9 cellular contexts compared by ENCODE assay signal in genomic region chr10:124739996-124740373, GRCh38. TPM values are rescaled to one million over a fixed set of nuclear protein-coding genes. Genes with fewer than 3 reads are reported as not detected.
DNase-seq lines count a peak whose midpoint lies in the region; ATAC-seq and TF ChIP-seq lines count a peak whose summit lies in the region.
"Had no signal": no experiment of that assay in that cellular context is flagged by ENCODE, and none has a peak within 500 bp of the region (broad histone marks: within the 10 kb centered on the region; RNA-seq: fewer than 3 reads in every experiment).

No MANE protein-coding gene starts in this region.

- no peak for TF ChIP-seq CTCF in upper lobe of left lung (IDR thresholded peaks at IDR 0.05)

- no peak overlapping the region for H3K4me2 ChIP-seq in mesendoderm (ENCODE audit: low read length)

- H3K79me1 ChIP-seq in mesendoderm (ENCODE audit: low read length), result peaks cover 21% of the 10 kb centered on the region

- no peak overlapping the region for H3K4ac ChIP-seq in mesendoderm (ENCODE audit: low read depth, low read length)

- no peak overlapping the region for H3K4me3 ChIP-seq in mesendoderm (ENCODE audit: low read length)
- H3K4me3 ChIP-seq in upper lobe of left lung, result peak overlapping the region in 1 of 4 donors; percentile 82

- no peak overlapping the region for H2BK120ac ChIP-seq in mesendoderm (ENCODE audit: low read depth, low read length)

- peaks cover 28% of the 10 kb centered on the region for H3K4me1 ChIP-seq in mesendoderm (ENCODE audit: control insufficient read depth, low read depth, low read length)
- peaks cover 77 to 84% (median 81%) of the 10 kb centered on the region in 4 donors for H3K4me1 ChIP-seq in upper lobe of left lung

- no peak overlapping the region for H2AK5ac ChIP-seq in mesendoderm (ENCODE audit: low read length)

- peak overlapping the region; percentile 2 for H3K4me3 Mint-ChIP-seq in activated naive CD4-positive, alpha-beta T cell treated with anti-CD3 and anti-CD28 coated beads, Interleukin-2, amount 10 ng/mL, durations not matched to agents 7 days and 5 days
- no peak overlapping the region for H3K4me3 Mint-ChIP-seq in activated naive CD4-positive, alpha-beta T cell treated with anti-CD3 and anti-CD28 coated beads for 36 hours

- ATAC-seq in upper lobe of left lung (ENCODE audit: low FRiP score in 2 of 2) (no peak), GM21737 (IDR thresholded peaks at IDR 0.05; ENCODE audit: unreplicated experiment) (no peak)

- no peaks in the 10 kb centered on the region for H3K9me3 Mint-ChIP-seq in activated naive CD4-positive, alpha-beta T cell treated with anti-CD3 and anti-CD28 coated beads, Interleukin-2, amount 10 ng/mL, durations not matched to agents 7 days and 5 days
- H3K9me3 Mint-ChIP-seq in activated naive CD4-positive, alpha-beta T cell treated with anti-CD3 and anti-CD28 coated beads for 36 hours, result no peaks in the 10 kb centered on the region

- H4K8ac ChIP-seq in mesendoderm (ENCODE audit: low read depth, low read length), result no peak overlapping the region

- H3K4me1 Mint-ChIP-seq in activated naive CD4-positive, alpha-beta T cell treated with anti-CD3 and anti-CD28 coated beads, Interleukin-2, amount 10 ng/mL, durations not matched to agents 7 days and 5 days, result peaks cover 81% of the 10 kb centered on the region
- peaks cover 78% of the 10 kb centered on the region for H3K4me1 Mint-ChIP-seq in activated naive CD4-positive, alpha-beta T cell treated with anti-CD3 and anti-CD28 coated beads for 36 hours (ENCODE audit: low read depth)

- H2BK15ac ChIP-seq in mesendoderm (replicated peaks; ENCODE audit: low read depth), result no peak overlapping the region

- H4K5ac ChIP-seq in mesendoderm (ENCODE audit: low read length), result no peak overlapping the region

- H3K27ac ChIP-seq in caudate nucleus (ENCODE audit: low read depth, low read length) (peak overlapping the region; percentile 95), mesendoderm (ENCODE audit: low read depth, low read length) (peak overlapping the region; percentile 46), upper lobe of left lung (peak overlapping the region; percentile 75 to 91 (median 80))

- H3K36me3 ChIP-seq in mesendoderm (ENCODE audit: control insufficient read depth, insufficient read depth, low read length), result no peaks in the 10 kb centered on the region
- no peaks in the 10 kb centered on the region for H3K36me3 ChIP-seq in upper lobe of left lung

- no peaks in the 10 kb centered on the region for H3K9me3 ChIP-seq in upper lobe of left lung

- H3K36me3 Mint-ChIP-seq in activated naive CD4-positive, alpha-beta T cell treated with anti-CD3 and anti-CD28 coated beads, Interleukin-2, amount 10 ng/mL, durations not matched to agents 7 days and 5 days, result peaks cover 26% of the 10 kb centered on the region
- peaks cover 1% of the 10 kb centered on the region for H3K36me3 Mint-ChIP-seq in activated naive CD4-positive, alpha-beta T cell treated with anti-CD3 and anti-CD28 coated beads for 36 hours (ENCODE audit: low read depth)

- intact Hi-C loops in activated naive CD4-positive, alpha-beta T cell treated with anti-CD3 and anti-CD28 coated beads for 36 hours (cut with micrococcal nuclease), result loop anchor here (2.0 to 5.0 kb wide), 3 partner anchors 43 to 743 kb away; partner anchors contain the start of gene LHPP

- TF ChIP-seq EP300 in upper lobe of left lung (IDR thresholded peaks at IDR 0.05), result no peak

- DNase-seq in activated naive CD4-positive, alpha-beta T cell treated with anti-CD3 and anti-CD28 coated beads, Interleukin-2, amount 10 ng/mL, durations not matched to agents 7 days and 5 days, result no peak
- DNase-seq in activated naive CD4-positive, alpha-beta T cell treated with anti-CD3 and anti-CD28 coated beads for 36 hours, result no peak
- no peak for DNase-seq in caudate nucleus (lab: John Stamatoyannopoulos, UW)
- peak; percentile 57 for DNase-seq in mesendoderm
- DNase-seq in upper lobe of left lung, result no peak
- no peak for DNase-seq in iPS-NIHi7 (ENCODE audit: extremely low spot score)
- DNase-seq in DMS53 treated with DMSO at 0.1 percent for 48 hours (lab: John Stamatoyannopoulos, UW; ENCODE audit: unreplicated experiment), result no peak
- DNase-seq: stimulated activated CD4-positive, alpha-beta T cell treated with anti-CD3 and anti-CD28 coated beads, Interleukin-4, amount 100 ng/mL, for 24 hours had no signal

- WGBS in mesendoderm (ENCODE audit: extremely low coverage, insufficient coverage, low lambda C conversion rate), result no CpG with 5 or more reads among the region's 6 CpGs
- WGBS in upper lobe of left lung, 2 donors, result 32 to 33% methylated on average over 6 of the region's 6 CpGs

- peaks cover 15% of the 10 kb centered on the region for H3K27me3 Mint-ChIP-seq in activated naive CD4-positive, alpha-beta T cell treated with anti-CD3 and anti-CD28 coated beads, Interleukin-2, amount 10 ng/mL, durations not matched to agents 7 days and 5 days
- H3K27me3 Mint-ChIP-seq in activated naive CD4-positive, alpha-beta T cell treated with anti-CD3 and anti-CD28 coated beads for 36 hours (ENCODE audit: low read depth), result peaks cover 2% of the 10 kb centered on the region

- CTCF ChIA-PET in activated naive CD4-positive, alpha-beta T cell treated with anti-CD3 and anti-CD28 coated beads, Interleukin-2, amount 10 ng/mL, durations not matched to agents 7 days and 5 days (lab: Charles Lee), result interaction anchor here (0.5 to 4.6 kb wide), 8 partner anchors 21 to 210 kb away, joined by 3 to 60 read pairs (median 12); no protein-coding TSS in a partner anchor
- CTCF ChIA-PET in activated naive CD4-positive, alpha-beta T cell treated with anti-CD3 and anti-CD28 coated beads for 36 hours (lab: Charles Lee), result interaction anchor here (0.9 to 5.2 kb wide), 10 partner anchors 11 to 209 kb away, joined by 3 to 138 read pairs (median 20); no protein-coding TSS in a partner anchor

- peak overlapping the region; percentile 50 for H3K27ac Mint-ChIP-seq in activated naive CD4-positive, alpha-beta T cell treated with anti-CD3 and anti-CD28 coated beads, Interleukin-2, amount 10 ng/mL, durations not matched to agents 7 days and 5 days
- H3K27ac Mint-ChIP-seq in activated naive CD4-positive, alpha-beta T cell treated with anti-CD3 and anti-CD28 coated beads for 36 hours, result no peak overlapping the region

- no peak overlapping the region for H2BK5ac ChIP-seq in mesendoderm (ENCODE audit: low read length)

- no peak for TF ChIP-seq POLR2A in upper lobe of left lung (IDR thresholded peaks at IDR 0.05)

- peak overlapping the region; percentile 27 for H3K9ac ChIP-seq in mesendoderm (ENCODE audit: low read length)

- peaks cover 23% of the 10 kb centered on the region for H3K79me2 ChIP-seq in mesendoderm (ENCODE audit: control insufficient read depth, insufficient read depth, low read length)

- peak overlapping the region; percentile 25 for H3K56ac ChIP-seq in mesendoderm (ENCODE audit: low read length)

- H3K23ac ChIP-seq in mesendoderm (ENCODE audit: low read length), result no peak overlapping the region

- no peaks in the 10 kb centered on the region for H3K27me3 ChIP-seq in mesendoderm (ENCODE audit: insufficient read depth, low read length, poor library complexity)
- no peaks in the 10 kb centered on the region for H3K27me3 ChIP-seq in upper lobe of left lung

- no peak overlapping the region for H3K18ac ChIP-seq in mesendoderm (ENCODE audit: low read length)

RNA-seq across cellular contexts. Expression of gene FAM53B, which starts 4.2 kb away (rescaled TPM):
- total RNA-seq in activated naive CD4-positive, alpha-beta T cell treated with anti-CD3 and anti-CD28 coated beads for 36 hours, result 10 to 100 TPM; 11.8 to 11.9 TPM
- polyA plus RNA-seq in mesendoderm (2013, experiment 1 of 2), result 9.4 TPM
- 9.3 TPM for polyA plus RNA-seq in mesendoderm (2013, experiment 2 of 2)
- total RNA-seq in upper lobe of left lung, result 10 to 100 TPM; 35.8 to 62.5 (median 47.8) TPM

RNA-seq across cellular contexts. Expression of gene EEF1AKMT2, which starts 51.7 kb away (rescaled TPM):
- 10 to 100 TPM; 22.5 to 25.5 TPM for total RNA-seq in activated naive CD4-positive, alpha-beta T cell treated with anti-CD3 and anti-CD28 coated beads for 36 hours
- 16.3 TPM for polyA plus RNA-seq in mesendoderm (2013, experiment 1 of 2)
- polyA plus RNA-seq in mesendoderm (2013, experiment 2 of 2), result 15.8 TPM
- total RNA-seq in upper lobe of left lung, result 10 to 100 TPM in 4 of 6 donors, 1 to 10 TPM in 2; 3.6 to 17.3 (median 11.4) TPM
